ENCODE assay signal across 23 cellular contexts in genomic region chr11:93028959-93029536, GRCh38. TPM values are rescaled to one million over a fixed set of nuclear protein-coding genes. Genes with fewer than 3 reads are reported as not detected.
DNase-seq lines count a peak whose midpoint lies in the region; ATAC-seq and TF ChIP-seq lines count a peak whose summit lies in the region.
"Had no signal": no experiment of that assay in that cellular context is flagged by ENCODE, and none has a peak within 500 bp of the region (broad histone marks: within the 10 kb centered on the region; RNA-seq: fewer than 3 reads in every experiment).

No MANE protein-coding gene starts in this region.

- no peak overlapping the region for H3K4me3 ChIP-seq in mucosa of descending colon
- no peak overlapping the region for H3K4me3 ChIP-seq in esophagus muscularis mucosa
- H3K4me3 ChIP-seq: spleen, upper lobe of left lung had no signal

- H3K36me3 ChIP-seq in mucosa of descending colon (ENCODE audit: low read depth): no peaks in the 10 kb centered on the region
- H3K36me3 ChIP-seq in esophagus muscularis mucosa: no peaks in the 10 kb centered on the region
- H3K36me3 ChIP-seq: spleen, upper lobe of left lung had no signal

- intact Hi-C loops in mucosa of descending colon (cut with DNase I, micrococcal nuclease) (no loop called here), esophagus muscularis mucosa (cut with DNase I) (no loop called here)

- no peaks in the 10 kb centered on the region for H3K9me3 ChIP-seq in mucosa of descending colon
- no peaks in the 10 kb centered on the region for H3K9me3 ChIP-seq in esophagus muscularis mucosa
- H3K9me3 ChIP-seq: spleen, upper lobe of left lung had no signal

- TF ChIP-seq EP300 in esophagus muscularis mucosa (IDR thresholded peaks at IDR 0.05): no peak

- DNase-seq in OCI-M1 (lab: John Stamatoyannopoulos, UW) (peak; percentile 12), mucosa of descending colon (no peak), NCI-H2171 treated with DMSO at 0.1 percent for 48 hours (lab: John Stamatoyannopoulos, UW) (no peak), RKO (ENCODE audit: low spot score) (no peak), esophagus muscularis mucosa (ENCODE audit: extremely low spot score) (no peak), NCI-H748 (lab: John Stamatoyannopoulos, UW; ENCODE audit: unreplicated experiment) (no peak)
- DNase-seq: anterior cingulate cortex; endodermal cell; H7; naive thymus-derived CD4-positive, alpha-beta T cell; SIG-M5; spleen; stimulated activated naive CD8-positive, alpha-beta T cell treated with anti-CD3 and anti-CD28 coated beads, Interleukin-15, Interleukin-2, amounts not matched to agents 100 U/mL and 50 U/mL, for 24 hours; T-helper 9 cell; upper lobe of left lung had no signal

- H3K27ac ChIP-seq in esophagus muscularis mucosa (replicated peaks in 1 of 4): no peak overlapping the region
- H3K27ac ChIP-seq: spleen, upper lobe of left lung had no signal

- no peaks in the 10 kb centered on the region for H3K27me3 ChIP-seq in esophagus muscularis mucosa
- H3K27me3 ChIP-seq: spleen, upper lobe of left lung had no signal

- no peak for TF ChIP-seq CTCF in mucosa of descending colon (IDR thresholded peaks at IDR 0.05)
- no peak for TF ChIP-seq CTCF in esophagus muscularis mucosa (IDR thresholded peaks at IDR 0.05)

- WGBS in esophagus muscularis mucosa: 74% methylated on average over 6 of the region's 6 CpGs

- H3K4me1 ChIP-seq in mucosa of descending colon (ENCODE audit: low read depth) (no peaks in the 10 kb centered on the region), esophagus muscularis mucosa (no peaks in the 10 kb centered on the region)
- H3K4me1 ChIP-seq: spleen, upper lobe of left lung had no signal

- ATAC-seq in GM19351 (IDR thresholded peaks at IDR 0.05; ENCODE audit: unreplicated experiment): peak; percentile 74
- ATAC-seq in HG02852 (IDR thresholded peaks at IDR 0.05; ENCODE audit: unreplicated experiment): peak; percentile 43
- ATAC-seq in mucosa of descending colon: peak; percentile 13
- ATAC-seq: activated CD4-positive, CD25-positive, alpha-beta regulatory T cell treated with anti-CD3 and anti-CD28 coated beads, Interleukin-2, amount 50 U/mL, for 24 hours; naive thymus-derived CD4-positive, alpha-beta T cell; stimulated activated naive CD8-positive, alpha-beta T cell treated with anti-CD3 and anti-CD28 coated beads, Interleukin-15, Interleukin-2, amounts not matched to agents 100 U/mL and 50 U/mL, for 24 hours had no signal

- no peak for TF ChIP-seq POLR2A in esophagus muscularis mucosa (IDR thresholded peaks at IDR 0.05; ENCODE audit: low read depth)

RNA-seq across cellular contexts. Expression of gene MTNR1B, which starts 59.6 kb away (rescaled TPM):
- not detected for total RNA-seq in mucosa of descending colon
- total RNA-seq in esophagus muscularis mucosa: not detected
- total RNA-seq: B cell; cerebellum; fibroblast of villous mesenchyme; H7; lower leg skin; naive thymus-derived CD4-positive, alpha-beta T cell; progenitor cell of endocrine pancreas; spleen; upper lobe of left lung had no signal

Comparison
In these comparisons a context has a peak if more than half of its experiments do, and no peak if none do; other contexts are left out.
1. ATAC-seq: peak in every context shown above with its lines; median percentile 74 in GM19351; 43 in HG02852; 13 in mucosa of descending colon.